ENCODE assay signal across 9 cellular contexts in genomic region chr17:34542700-34543336, GRCh38. TPM values are rescaled to one million over a fixed set of nuclear protein-coding genes. Genes with fewer than 3 reads are reported as not detected.
DNase-seq lines count a peak whose midpoint lies in the region; ATAC-seq, FAIRE-seq and TF ChIP-seq lines count a peak whose summit lies in the region.
"Had no signal": no experiment of that assay in that cellular context is flagged by ENCODE, and none has a peak within 500 bp of the region (broad histone marks: within the 10 kb centered on the region; RNA-seq: fewer than 3 reads in every experiment).

No MANE protein-coding gene starts in this region.

- no peaks in the 10 kb centered on the region for H3K4me1 Mint-ChIP-seq in effector memory CD8-positive, alpha-beta T cell (ENCODE audit: low read depth in 2 of 2)
- no peaks in the 10 kb centered on the region for H3K4me1 Mint-ChIP-seq in osteocyte (ENCODE audit: unreplicated experiment)

- DNase-seq in COR-L47 (lab: John Stamatoyannopoulos, UW) (peak; percentile 14), osteocyte (ENCODE audit: extremely low spot score, unreplicated experiment) (no peak), urothelium cell line (ENCODE audit: low spot score) (peak; percentile 18), NCI-H2029 treated with DMSO at 0.1 percent for 48 hours (lab: John Stamatoyannopoulos, UW) (no peak)
- DNase-seq in activated CD4-positive, alpha-beta T cell treated with anti-CD3 and anti-CD28 coated beads, Interleukin-2, amount 50 U/mL, for 4 hours, result peak; percentile 31 to 46
- DNase-seq in effector memory CD8-positive, alpha-beta T cell, result peak; percentile 51 to 54 (median 53)

- no peaks in the 10 kb centered on the region for H3K9me3 Mint-ChIP-seq in effector memory CD8-positive, alpha-beta T cell
- no peaks in the 10 kb centered on the region for H3K9me3 Mint-ChIP-seq in osteocyte (ENCODE audit: unreplicated experiment)

- H3K27me3 Mint-ChIP-seq in effector memory CD8-positive, alpha-beta T cell, result peaks cover 39 to 69% of the 10 kb centered on the region in 2 donors
- peaks cover 2% of the 10 kb centered on the region for H3K27me3 Mint-ChIP-seq in osteocyte (ENCODE audit: unreplicated experiment)

- TF ChIP-seq CTCF in LNCAP (IDR thresholded peaks at IDR 0.05), result peak; percentile 94
- peak; percentile 71 for TF ChIP-seq CTCF in osteocyte (IDR thresholded peaks at IDR 0.05)

- FAIRE-seq in urothelium cell line (lab: Jason Lieb, UNC), result no peak

- peaks cover 6% of the 10 kb centered on the region for H3K36me3 Mint-ChIP-seq in effector memory CD8-positive, alpha-beta T cell (ENCODE audit: insufficient read depth)
- no peaks in the 10 kb centered on the region for H3K36me3 Mint-ChIP-seq in osteocyte (ENCODE audit: unreplicated experiment)

- no peak overlapping the region for H3K27ac Mint-ChIP-seq in effector memory CD8-positive, alpha-beta T cell
- H3K27ac Mint-ChIP-seq in osteocyte (ENCODE audit: unreplicated experiment), result no peak overlapping the region

- no peak overlapping the region for H3K4me3 Mint-ChIP-seq in effector memory CD8-positive, alpha-beta T cell
- no peak overlapping the region for H3K4me3 Mint-ChIP-seq in osteocyte (ENCODE audit: unreplicated experiment)

- ATAC-seq in effector memory CD8-positive, alpha-beta T cell (replicated peaks), result no peak
- ATAC-seq in HG02885 (IDR thresholded peaks at IDR 0.05; ENCODE audit: poor library complexity, unreplicated experiment), result no peak

RNA-seq across cellular contexts. Expression of gene TMEM132E, which starts 36.6 kb away (rescaled TPM):
- total RNA-seq in osteocyte, result not detected in 2 replicates
- total RNA-seq: LHCN-M2 had no signal

Comparison
In these comparisons a context has a peak if more than half of its experiments do, and no peak if none do; other contexts are left out.
1. DNase-seq: peak in COR-L47 (single experiment), activated CD4-positive, alpha-beta T cell treated with anti-CD3 and anti-CD28 coated beads, Interleukin-2, amount 50 U/mL, for 4 hours (2 of 2), effector memory CD8-positive, alpha-beta T cell (3 of 3) and urothelium cell line (single experiment); none in osteocyte (single experiment) and NCI-H2029 treated with DMSO at 0.1 percent for 48 hours (single experiment).